In genomic region chr2:28355521-28356094, GRCh38 we compare ENCODE assay signal across 8 cellular contexts. TPM values are rescaled to one million over a fixed set of nuclear protein-coding genes. Genes with fewer than 3 reads are reported as not detected.
DNase-seq lines count a peak whose midpoint lies in the region; ATAC-seq and TF ChIP-seq lines count a peak whose summit lies in the region.

No MANE protein-coding gene starts in this region.

- peak overlapping the region; percentile 48 to 86 for H3K27ac Mint-ChIP-seq in stimulated activated naive CD8-positive, alpha-beta T cell treated with anti-CD3 and anti-CD28 coated beads, Interleukin-15, amount 100 ng/mL, for 72 hours

- H3K4me3 ChIP-seq in body of pancreas = no peak overlapping the region
- H3K4me3 ChIP-seq in left lung = no peak overlapping the region

- intact Hi-C loops in body of pancreas (cut with DNase I) (no loop called here), left lung (cut with DNase I) (no loop called here)

- H3K4me1 ChIP-seq in body of pancreas (peaks cover 14% of the 10 kb centered on the region), left lung (peaks cover 12 to 36% of the 10 kb centered on the region in 2 donors)

- no peak for TF ChIP-seq CTCF in body of pancreas (IDR thresholded peaks at IDR 0.05)
- no peak for TF ChIP-seq CTCF in left lung (IDR thresholded peaks at IDR 0.05)

- H3K27ac ChIP-seq in body of pancreas = peak overlapping the region in 1 of 4 donors; percentile 27
- H3K27ac ChIP-seq in left lung = peak overlapping the region in 1 of 2 donors; percentile 58

- peaks cover 75% of the 10 kb centered on the region for H3K4me1 Mint-ChIP-seq in stimulated activated naive CD8-positive, alpha-beta T cell treated with anti-CD3 and anti-CD28 coated beads, Interleukin-15, amount 100 ng/mL, for 72 hours

- TF ChIP-seq POLR2A in body of pancreas (IDR thresholded peaks at IDR 0.05) = no peak

- H3K27me3 ChIP-seq in body of pancreas (no peaks in the 10 kb centered on the region), left lung (no peaks in the 10 kb centered on the region)

- WGBS in body of pancreas, 2 donors = 76 to 93% methylated on average over 3 to 6 of the region's 6 CpGs

- peaks cover 3% of the 10 kb centered on the region for H3K27me3 Mint-ChIP-seq in stimulated activated naive CD8-positive, alpha-beta T cell treated with anti-CD3 and anti-CD28 coated beads, Interleukin-15, amount 100 ng/mL, for 72 hours

- peak; percentile 76 for DNase-seq in LHCN-M2 (ENCODE audit: low read depth)
- DNase-seq in body of pancreas = peak; percentile 35 to 73 (median 56)
- peak in 1 of 2 donors; percentile 52 for DNase-seq in left lung
- no peak for DNase-seq in stimulated activated naive CD8-positive, alpha-beta T cell treated with anti-CD3 and anti-CD28 coated beads, Interleukin-15, amount 100 ng/mL, for 72 hours
- no peak for DNase-seq in T1000 (lab: John Stamatoyannopoulos, UW)
- no peak for DNase-seq in NCI-H1930 (lab: John Stamatoyannopoulos, UW)
- no peak for DNase-seq in CD1c-positive myeloid dendritic cell (ENCODE audit: extremely low spot score)

- H3K4me3 Mint-ChIP-seq in stimulated activated naive CD8-positive, alpha-beta T cell treated with anti-CD3 and anti-CD28 coated beads, Interleukin-15, amount 100 ng/mL, for 72 hours = no peak overlapping the region

- H3K9me3 Mint-ChIP-seq in stimulated activated naive CD8-positive, alpha-beta T cell treated with anti-CD3 and anti-CD28 coated beads, Interleukin-15, amount 100 ng/mL, for 72 hours = no peaks in the 10 kb centered on the region

- H3K9me3 ChIP-seq in body of pancreas = no peaks in the 10 kb centered on the region
- H3K9me3 ChIP-seq in left lung = no peaks in the 10 kb centered on the region

- no peaks in the 10 kb centered on the region for H3K36me3 ChIP-seq in body of pancreas (replicated peaks in 1 of 2; ENCODE audit: insufficient read depth in 1 of 2, low read depth in 2 of 2)
- no peaks in the 10 kb centered on the region for H3K36me3 ChIP-seq in left lung

- ATAC-seq in body of pancreas (peak; percentile 13), left lung (peak; percentile 35), GM19351 (IDR thresholded peaks at IDR 0.05; ENCODE audit: unreplicated experiment) (no peak)
- ATAC-seq in stimulated activated naive CD8-positive, alpha-beta T cell treated with anti-CD3 and anti-CD28 coated beads, Interleukin-15, amount 100 ng/mL, for 72 hours = no peak

RNA-seq across cellular contexts. Expression of gene FOSL2, which starts 37.0 kb away (rescaled TPM):
- total RNA-seq in LHCN-M2 (2014; rRNA removed) (50.7 and 62.2 TPM in 2 replicates), body of pancreas (10 to 100 TPM; 27.5 to 33.9 TPM), left lung (100 to 1,000 TPM in 1 of 2 donors, 10 to 100 TPM in 1; 83.4 to 114 TPM)
- 46.8 TPM for polyA plus RNA-seq in LHCN-M2 (2012)

Comparison
In these comparisons a context has a peak if more than half of its experiments do, and no peak if none do; other contexts are left out.
1. DNase-seq: peak in LHCN-M2 (single experiment) and body of pancreas (4 of 4); none in stimulated activated naive CD8-positive, alpha-beta T cell treated with anti-CD3 and anti-CD28 coated beads, Interleukin-15, amount 100 ng/mL, for 72 hours (0 of 2), T1000 (single experiment), NCI-H1930 (0 of 2) and CD1c-positive myeloid dendritic cell (single experiment).
2. ATAC-seq: peak in body of pancreas (single experiment) and left lung (single experiment); none in stimulated activated naive CD8-positive, alpha-beta T cell treated with anti-CD3 and anti-CD28 coated beads, Interleukin-15, amount 100 ng/mL, for 72 hours (single experiment) and GM19351 (single experiment).